In the genomic region with DNA sequence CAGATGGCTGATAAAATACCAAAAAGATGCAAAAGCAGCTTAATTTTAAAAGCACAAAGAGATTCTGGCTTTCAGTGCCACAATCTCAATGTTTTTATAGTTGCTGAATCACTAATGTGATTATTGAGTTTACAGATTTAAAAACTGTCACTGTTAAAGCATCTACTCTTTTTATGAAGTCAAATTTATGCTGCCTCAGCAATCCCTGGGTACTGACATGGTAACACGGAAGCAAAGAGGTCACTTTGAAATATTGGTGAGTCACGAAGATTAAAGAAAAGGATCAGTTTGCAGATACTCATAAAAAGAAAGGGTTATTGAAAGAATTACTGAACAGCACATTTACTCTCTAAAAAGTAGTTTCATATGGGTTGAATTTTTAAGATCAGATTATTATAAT, we compare ENCODE assay signal across 23 cellular contexts. TPM values are rescaled to one million over a fixed set of nuclear protein-coding genes. Genes with fewer than 3 reads are reported as not detected.
"Had no signal": no experiment of that assay in that cellular context is flagged by ENCODE, and none has a peak within 500 bp of the region (broad histone marks: within the 10 kb centered on the region; RNA-seq: fewer than 3 reads in every experiment).

No MANE protein-coding gene starts in this region.

- H3K4me3 ChIP-seq: SJSA1, SK-N-MC had no signal

- FAIRE-seq: RCC 7860 had no signal

- H3K27me3 ChIP-seq: SJSA1 had no signal

- H3K36me3 ChIP-seq: SJSA1 had no signal

- H3K4me1 ChIP-seq: SJSA1 had no signal

- H3K27ac ChIP-seq: SJSA1, SK-N-MC had no signal

- ATAC-seq: T-cell had no signal

- DNase-seq: Karpas-422, KG1, MM.1S, NCI-H1092 treated with DMSO at 0.1 percent for 48 hours, NCI-H1436, NCI-H187, NCI-H2029, NCI-H2081 treated with DMSO at 0.1 percent for 48 hours, NCI-H2171, NCI-H226, NCI-H446, NCI-H510A, NCI-H524 treated with DMSO at 0.1 percent for 48 hours, NCI-H69, NCI-H774, Right ventricle myocardium superior, RPMI8226, SIG-M5, T-cell had no signal

- H3K9me3 ChIP-seq: SJSA1 had no signal

RNA-seq across cellular contexts. Expression of gene CCL28, which starts 59.3 kb away (rescaled TPM):
- total RNA-seq: M059J had no signal
